Comparison of ENCODE assay signal across 8 cellular contexts in the genomic region with DNA sequence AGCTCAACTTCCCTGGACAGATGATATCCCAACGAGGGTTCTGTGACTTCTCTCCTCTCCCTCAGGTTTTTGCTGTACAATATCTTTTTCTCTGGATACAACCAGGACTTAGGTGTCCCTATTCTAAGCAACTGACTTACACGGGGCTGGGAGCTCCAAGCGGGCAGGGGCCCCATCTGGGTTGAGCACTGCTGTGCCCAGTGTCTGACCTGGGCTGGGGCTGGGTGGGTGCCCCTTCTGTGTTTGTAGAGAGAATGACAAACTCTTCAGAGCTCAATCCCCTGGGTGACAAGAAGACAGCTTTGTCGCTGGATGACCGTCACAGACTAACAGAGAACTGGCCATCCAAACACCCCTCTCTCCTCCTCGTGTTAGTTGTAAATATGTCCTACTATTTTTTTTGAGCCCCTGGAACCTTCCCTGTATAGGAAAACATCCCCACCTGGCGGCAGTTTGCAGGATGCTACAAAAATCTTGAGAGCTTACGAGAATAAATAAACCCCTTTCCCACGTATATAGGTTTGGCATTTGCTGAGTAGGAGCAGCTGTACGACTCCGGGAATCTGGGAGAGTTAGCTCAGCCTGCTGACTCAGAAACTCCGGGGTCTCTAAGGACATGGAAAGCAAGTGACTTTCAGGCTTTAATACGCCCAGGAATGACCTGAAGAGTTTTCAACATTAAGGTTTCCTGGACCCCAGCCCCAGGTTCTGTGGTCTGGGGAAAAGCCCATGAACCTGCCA. TPM values are rescaled to one million over a fixed set of nuclear protein-coding genes. Genes with fewer than 3 reads are reported as not detected.
DNase-seq lines count a peak whose midpoint lies in the region; ATAC-seq and TF ChIP-seq lines count a peak whose summit lies in the region.

No MANE protein-coding gene starts in this region.

- no peak for TF ChIP-seq CTCF in GM12865 (IDR thresholded peaks at IDR 0.05; ENCODE audit: insufficient read depth, low read depth, low read length, missing control alignments)
- peak; percentile 36 to 59 (median 41) for TF ChIP-seq CTCF in esophagus muscularis mucosa (IDR thresholded peaks at IDR 0.05)
- TF ChIP-seq CTCF in progenitor cell of endocrine pancreas (IDR thresholded peaks at IDR 0.05; ENCODE audit: unreplicated experiment), result peak; percentile 71

- H3K4me1 Mint-ChIP-seq in progenitor cell of endocrine pancreas (ENCODE audit: low read depth), result peaks cover 1% of the 10 kb centered on the region
- peaks cover 6% of the 10 kb centered on the region for H3K4me1 Mint-ChIP-seq in stimulated activated effector memory CD8-positive, alpha-beta T cell treated with anti-CD3 and anti-CD28 coated beads, Interleukin-12 subunit alpha, Interleukin-12 subunit beta, amount 100 ng/mL, for 72 hours

- no peak for ATAC-seq in stimulated activated effector memory CD8-positive, alpha-beta T cell treated with anti-CD3 and anti-CD28 coated beads, Interleukin-12 subunit alpha, Interleukin-12 subunit beta, amount 100 ng/mL, for 72 hours
- ATAC-seq in GM21423 (IDR thresholded peaks at IDR 0.05; ENCODE audit: unreplicated experiment), result no peak

- 31% methylated on average over 13 of the region's 13 CpGs for WGBS in esophagus muscularis mucosa

- no peaks in the 10 kb centered on the region for H3K9me3 ChIP-seq in NT2/D1 (ENCODE audit: insufficient read depth, low read length)
- no peaks in the 10 kb centered on the region for H3K9me3 ChIP-seq in esophagus muscularis mucosa

- H3K4me1 ChIP-seq in NT2/D1 (ENCODE audit: insufficient read depth, insufficient read length) (peaks cover 2% of the 10 kb centered on the region), esophagus muscularis mucosa (peaks cover 0 to 20% (median 15%) of the 10 kb centered on the region in 4 donors)

- H3K27me3 ChIP-seq in NT2/D1 (ENCODE audit: insufficient read depth, insufficient read length) (no peaks in the 10 kb centered on the region), esophagus muscularis mucosa (no peaks in the 10 kb centered on the region)

- H3K27ac ChIP-seq in esophagus muscularis mucosa (replicated peaks in 1 of 4), result peak overlapping the region in 1 of 4 donors; percentile 36

- H3K27ac Mint-ChIP-seq in progenitor cell of endocrine pancreas, result no peak overlapping the region
- no peak overlapping the region for H3K27ac Mint-ChIP-seq in stimulated activated effector memory CD8-positive, alpha-beta T cell treated with anti-CD3 and anti-CD28 coated beads, Interleukin-12 subunit alpha, Interleukin-12 subunit beta, amount 100 ng/mL, for 72 hours

- peaks cover 21% of the 10 kb centered on the region for H3K27me3 Mint-ChIP-seq in progenitor cell of endocrine pancreas

- intact Hi-C loops in esophagus muscularis mucosa (cut with DNase I), result loop anchor here (2.0 to 10.0 kb wide), 4 partner anchors 198 to 686 kb away; no protein-coding TSS in a partner anchor

- H3K9me3 Mint-ChIP-seq in progenitor cell of endocrine pancreas (ENCODE audit: low read depth), result no peaks in the 10 kb centered on the region
- H3K9me3 Mint-ChIP-seq in stimulated activated effector memory CD8-positive, alpha-beta T cell treated with anti-CD3 and anti-CD28 coated beads, Interleukin-12 subunit alpha, Interleukin-12 subunit beta, amount 100 ng/mL, for 72 hours, result no peaks in the 10 kb centered on the region

- no peak for TF ChIP-seq POLR2A in esophagus muscularis mucosa (IDR thresholded peaks at IDR 0.05; ENCODE audit: low read depth)

- no peak overlapping the region for H3K4me3 Mint-ChIP-seq in progenitor cell of endocrine pancreas (ENCODE audit: low read depth)
- H3K4me3 Mint-ChIP-seq in stimulated activated effector memory CD8-positive, alpha-beta T cell treated with anti-CD3 and anti-CD28 coated beads, Interleukin-12 subunit alpha, Interleukin-12 subunit beta, amount 100 ng/mL, for 72 hours, result no peak overlapping the region

- no peaks in the 10 kb centered on the region for H3K36me3 Mint-ChIP-seq in progenitor cell of endocrine pancreas (ENCODE audit: insufficient read depth)
- H3K36me3 Mint-ChIP-seq in stimulated activated effector memory CD8-positive, alpha-beta T cell treated with anti-CD3 and anti-CD28 coated beads, Interleukin-12 subunit alpha, Interleukin-12 subunit beta, amount 100 ng/mL, for 72 hours, result peaks cover 7% of the 10 kb centered on the region

- no peak for TF ChIP-seq EP300 in esophagus muscularis mucosa (IDR thresholded peaks at IDR 0.05)

- peaks cover 13% of the 10 kb centered on the region for H3K36me3 ChIP-seq in NT2/D1 (ENCODE audit: insufficient read depth, insufficient read length, low read length)
- H3K36me3 ChIP-seq in esophagus muscularis mucosa, result peaks cover 0 to 23% (median 12%) of the 10 kb centered on the region in 4 donors

- H3K4me3 ChIP-seq in GM12865 (ENCODE audit: low read depth, low read length), result no peak overlapping the region
- H3K4me3 ChIP-seq in NT2/D1 (ENCODE audit: insufficient read length, low read depth), result no peak overlapping the region
- no peak overlapping the region for H3K4me3 ChIP-seq in esophagus muscularis mucosa

- H3K9ac ChIP-seq in NT2/D1 (ENCODE audit: insufficient read length, low read depth), result no peak overlapping the region

- DNase-seq in GM12865 (ENCODE audit: low read depth), result peak; percentile 21
- DNase-seq in NT2/D1 (ENCODE audit: low read depth, low spot score), result peak; percentile 58
- DNase-seq in esophagus muscularis mucosa (ENCODE audit: extremely low spot score), result no peak
- DNase-seq in progenitor cell of endocrine pancreas (ENCODE audit: low spot score, unreplicated experiment), result peak; percentile 42
- DNase-seq in activated T-cell treated with anti-CD3 and anti-CD28 coated beads, Interleukin-2, amount 50 U/mL, for 48 hours, result no peak
- no peak for DNase-seq in stimulated activated effector memory CD8-positive, alpha-beta T cell treated with anti-CD3 and anti-CD28 coated beads, Interleukin-12 subunit alpha, Interleukin-12 subunit beta, amount 100 ng/mL, for 72 hours (ENCODE audit: low spot score in 2 of 2)
- DNase-seq in activated CD4-positive, alpha-beta T cell treated with anti-CD3 and anti-CD28 coated beads, Interleukin-2, amount 50 U/mL, for 4 hours, result no peak

RNA-seq across cellular contexts. Expression of a gene that starts 23.7 kb away (rescaled TPM):
- total RNA-seq in esophagus muscularis mucosa (under 1 TPM in 1 of 4 donors, not detected in 3; 0.52 TPM), progenitor cell of endocrine pancreas (not detected in 2 replicates)

Comparison
In these comparisons a context has a peak if more than half of its experiments do, and no peak if none do; other contexts are left out.
1. DNase-seq: peak in GM12865 (single experiment), NT2/D1 (single experiment) and progenitor cell of endocrine pancreas (single experiment); none in esophagus muscularis mucosa (single experiment), activated T-cell treated with anti-CD3 and anti-CD28 coated beads, Interleukin-2, amount 50 U/mL, for 48 hours (0 of 2), stimulated activated effector memory CD8-positive, alpha-beta T cell treated with anti-CD3 and anti-CD28 coated beads, Interleukin-12 subunit alpha, Interleukin-12 subunit beta, amount 100 ng/mL, for 72 hours (0 of 2) and activated CD4-positive, alpha-beta T cell treated with anti-CD3 and anti-CD28 coated beads, Interleukin-2, amount 50 U/mL, for 4 hours (0 of 2).